In the genomic region with DNA sequence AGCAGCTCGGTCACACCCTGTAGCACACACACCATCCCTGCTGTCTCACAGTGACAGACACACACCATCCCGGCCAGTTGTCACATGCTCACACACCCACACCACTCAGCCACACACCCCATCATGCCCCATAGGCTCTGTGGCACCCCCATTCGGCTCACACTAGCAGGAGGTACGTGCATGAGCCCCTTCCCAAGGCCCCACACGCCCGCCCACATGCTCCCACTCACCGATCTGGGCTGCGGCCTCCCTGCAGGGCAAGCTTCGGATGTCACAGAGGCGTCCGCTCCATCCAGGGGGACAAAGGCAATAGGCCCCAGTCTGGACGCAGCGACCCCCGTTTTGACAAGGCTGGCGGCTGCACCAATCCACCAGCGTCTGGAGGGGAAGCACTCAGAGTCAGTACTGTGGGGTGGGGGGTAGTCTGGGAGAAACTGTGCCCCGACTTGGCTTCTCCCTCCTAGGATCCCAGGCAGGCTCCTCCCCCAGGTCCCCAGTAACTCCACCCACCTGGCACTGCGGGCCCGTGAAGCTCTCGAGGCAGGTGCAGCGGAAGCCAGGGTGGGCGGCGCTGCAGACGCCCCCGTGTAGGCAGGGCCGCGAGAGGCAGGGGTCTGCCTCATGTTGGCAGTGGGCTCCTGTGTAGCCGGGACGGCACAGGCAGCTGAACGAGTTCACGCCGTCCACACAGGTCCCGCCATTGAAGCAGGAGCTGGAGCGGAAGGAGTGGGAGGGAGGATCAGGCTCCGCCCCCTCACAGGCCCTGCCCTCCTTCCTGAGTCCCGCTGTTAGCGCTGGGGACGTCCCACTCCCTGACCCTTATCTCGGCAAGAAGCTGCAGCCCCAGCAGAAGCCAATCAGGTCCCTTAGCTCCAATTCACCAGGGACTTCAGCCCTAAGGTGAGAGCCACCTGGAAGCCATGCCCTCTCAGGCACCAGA, we compare ENCODE assay signal across 12 cellular contexts. TPM values are rescaled to one million over a fixed set of nuclear protein-coding genes. Genes with fewer than 3 reads are reported as not detected.
DNase-seq lines count a peak whose midpoint lies in the region.
"Had no signal": no experiment of that assay in that cellular context is flagged by ENCODE, and none has a peak within 500 bp of the region (broad histone marks: within the 10 kb centered on the region; RNA-seq: fewer than 3 reads in every experiment).

No MANE protein-coding gene starts in this region.

- no peaks in the 10 kb centered on the region for H3K36me3 Mint-ChIP-seq in activated T-helper 1 cell treated with anti-CD3 and anti-CD28 coated beads, Interleukin-12 subunit alpha, Interleukin-12 subunit beta, Interleukin-2, Interleukin-4 antibody, amounts not matched to agents 30 ng/mL and 10 ng/mL and 1 ng/mL, durations not matched to agents 14 hours and 24 hours and 36 hours (ENCODE audit: low read depth)

- no peak overlapping the region for H3K4me3 Mint-ChIP-seq in activated T-helper 1 cell treated with anti-CD3 and anti-CD28 coated beads, Interleukin-12 subunit alpha, Interleukin-12 subunit beta, Interleukin-2, Interleukin-4 antibody, amounts not matched to agents 30 ng/mL and 10 ng/mL and 1 ng/mL, durations not matched to agents 14 hours and 24 hours and 36 hours

- no peak overlapping the region for H3K9ac ChIP-seq in SK-N-MC (ENCODE audit: insufficient read length)

- DNase-seq in COLO668 (lab: John Stamatoyannopoulos, UW; ENCODE audit: unreplicated experiment) (peak; percentile 81), NCI-H1105 (lab: John Stamatoyannopoulos, UW) (peak; percentile 75), SK-N-MC (ENCODE audit: low read depth, low spot score) (no peak), kidney glomerular epithelial cell (lab: John Stamatoyannopoulos, UW) (peak; percentile 16), medulla oblongata (ENCODE audit: extremely low spot score) (no peak), amniotic stem cell (lab: John Stamatoyannopoulos, UW) (no peak), SHP77 treated with DMSO at 0.1 percent for 48 hours (lab: John Stamatoyannopoulos, UW) (no peak)
- no peak for DNase-seq in activated T-helper 1 cell treated with anti-CD3 and anti-CD28 coated beads, Interleukin-12 subunit alpha, Interleukin-12 subunit beta, Interleukin-2, Interleukin-4 antibody, amounts not matched to agents 30 ng/mL and 10 ng/mL and 1 ng/mL, durations not matched to agents 14 hours and 24 hours and 36 hours (ENCODE audit: low spot score)
- DNase-seq: dorsolateral prefrontal cortex; stimulated activated CD4-positive, alpha-beta T cell treated with anti-CD3 and anti-CD28 coated beads, Interleukin-2, amount 100 ng/mL, for 24 hours; uterus had no signal

- peaks cover 6% of the 10 kb centered on the region for H3K4me1 Mint-ChIP-seq in activated T-helper 1 cell treated with anti-CD3 and anti-CD28 coated beads, Interleukin-12 subunit alpha, Interleukin-12 subunit beta, Interleukin-2, Interleukin-4 antibody, amounts not matched to agents 30 ng/mL and 10 ng/mL and 1 ng/mL, durations not matched to agents 14 hours and 24 hours and 36 hours (ENCODE audit: low read depth)

- intact Hi-C loops in activated T-helper 1 cell treated with anti-CD3 and anti-CD28 coated beads, Interleukin-12 subunit alpha, Interleukin-12 subunit beta, Interleukin-2, Interleukin-4 antibody, amounts not matched to agents 30 ng/mL and 10 ng/mL and 1 ng/mL, durations not matched to agents 14 hours and 24 hours and 36 hours (cut with micrococcal nuclease): no loop called here

- no peak overlapping the region for H3K27ac Mint-ChIP-seq in activated T-helper 1 cell treated with anti-CD3 and anti-CD28 coated beads, Interleukin-12 subunit alpha, Interleukin-12 subunit beta, Interleukin-2, Interleukin-4 antibody, amounts not matched to agents 30 ng/mL and 10 ng/mL and 1 ng/mL, durations not matched to agents 14 hours and 24 hours and 36 hours

- H3K4me3 ChIP-seq in SK-N-MC: peak overlapping the region; percentile 66
- H3K4me3 ChIP-seq: uterus had no signal

- peaks cover 6% of the 10 kb centered on the region for H3K27me3 Mint-ChIP-seq in activated T-helper 1 cell treated with anti-CD3 and anti-CD28 coated beads, Interleukin-12 subunit alpha, Interleukin-12 subunit beta, Interleukin-2, Interleukin-4 antibody, amounts not matched to agents 30 ng/mL and 10 ng/mL and 1 ng/mL, durations not matched to agents 14 hours and 24 hours and 36 hours (ENCODE audit: insufficient read depth)

- no peak overlapping the region for H3K27ac ChIP-seq in SK-N-MC
- H3K27ac ChIP-seq: dorsolateral prefrontal cortex had no signal

- peaks cover 53% of the 10 kb centered on the region for H3K36me3 ChIP-seq in SK-N-MC (ENCODE audit: insufficient read depth, low read length)
- H3K36me3 ChIP-seq: uterus had no signal

- H3K9me3 Mint-ChIP-seq in activated T-helper 1 cell treated with anti-CD3 and anti-CD28 coated beads, Interleukin-12 subunit alpha, Interleukin-12 subunit beta, Interleukin-2, Interleukin-4 antibody, amounts not matched to agents 30 ng/mL and 10 ng/mL and 1 ng/mL, durations not matched to agents 14 hours and 24 hours and 36 hours: no peaks in the 10 kb centered on the region

- no peaks in the 10 kb centered on the region for H3K9me3 ChIP-seq in SK-N-MC (ENCODE audit: low read depth, low read length)
- H3K9me3 ChIP-seq: uterus had no signal

RNA-seq across cellular contexts. Expression of gene NOTCH3, which starts 20.1 kb away (rescaled TPM):
- not detected in 2 replicates for total RNA-seq in activated T-helper 1 cell treated with anti-CD3 and anti-CD28 coated beads, Interleukin-12 subunit alpha, Interleukin-12 subunit beta, Interleukin-2, Interleukin-4 antibody, amounts not matched to agents 30 ng/mL and 10 ng/mL and 1 ng/mL, durations not matched to agents 14 hours and 24 hours and 36 hours

RNA-seq across cellular contexts. Expression of gene EPHX3, which starts 51.5 kb away (rescaled TPM):
- total RNA-seq in activated T-helper 1 cell treated with anti-CD3 and anti-CD28 coated beads, Interleukin-12 subunit alpha, Interleukin-12 subunit beta, Interleukin-2, Interleukin-4 antibody, amounts not matched to agents 30 ng/mL and 10 ng/mL and 1 ng/mL, durations not matched to agents 14 hours and 24 hours and 36 hours: 0.20 TPM in 1 of 2 replicates, not detected in the other
- total RNA-seq: lung microvascular endothelial cell had no signal

Comparison
In these comparisons a context has a peak if more than half of its experiments do, and no peak if none do; other contexts are left out.
1. DNase-seq: peak in COLO668 (single experiment), NCI-H1105 (single experiment) and kidney glomerular epithelial cell (single experiment); none in SK-N-MC (single experiment), activated T-helper 1 cell treated with anti-CD3 and anti-CD28 coated beads, Interleukin-12 subunit alpha, Interleukin-12 subunit beta, Interleukin-2, Interleukin-4 antibody, amounts not matched to agents 30 ng/mL and 10 ng/mL and 1 ng/mL, durations not matched to agents 14 hours and 24 hours and 36 hours (single experiment), medulla oblongata (single experiment), amniotic stem cell (single experiment) and SHP77 treated with DMSO at 0.1 percent for 48 hours (single experiment).